Comparison of ENCODE assay signal across 9 cellular contexts in genomic region chr7:111092406-111093160, GRCh38. TPM values are rescaled to one million over a fixed set of nuclear protein-coding genes. Genes with fewer than 3 reads are reported as not detected.
A peak's percentile ranks its signal among the peaks of the same experiment; 100 is the strongest.
DNase-seq lines count a peak whose midpoint lies in the region; ATAC-seq and TF ChIP-seq lines count a peak whose summit lies in the region.
"Had no signal": no experiment of that assay in that cellular context is flagged by ENCODE, and none has a peak within 500 bp of the region (broad histone marks: within the 10 kb centered on the region; RNA-seq: fewer than 3 reads in every experiment).

No MANE protein-coding gene starts in this region.

- H3K4me1 Mint-ChIP-seq in CD8-positive, alpha-beta memory T cell: peaks cover 18 to 56% (median 46%) of the 10 kb centered on the region in 3 donors
- peaks cover 39% of the 10 kb centered on the region for H3K4me1 Mint-ChIP-seq in glutamatergic neuron (ENCODE audit: low read depth, unreplicated experiment)

- H3K4me1 ChIP-seq in CD8-positive, alpha-beta memory T cell (ENCODE audit: insufficient read depth, low read length): peaks cover 26% of the 10 kb centered on the region

- TF ChIP-seq CTCF in glutamatergic neuron (IDR thresholded peaks at IDR 0.05; ENCODE audit: partially characterized antibody, unreplicated experiment): no peak

- H3K4me3 Mint-ChIP-seq in CD8-positive, alpha-beta memory T cell: peak overlapping the region; percentile 27 to 92 (median 77)
- H3K4me3 Mint-ChIP-seq in glutamatergic neuron (ENCODE audit: unreplicated experiment): peak overlapping the region; percentile 82

- ATAC-seq in GM21529 (IDR thresholded peaks at IDR 0.05; ENCODE audit: unreplicated experiment) (peak; percentile 56), GM18505 (IDR thresholded peaks at IDR 0.05; ENCODE audit: unreplicated experiment) (no peak)

- no peaks in the 10 kb centered on the region for H3K9me3 Mint-ChIP-seq in CD8-positive, alpha-beta memory T cell
- peaks cover 6% of the 10 kb centered on the region for H3K9me3 Mint-ChIP-seq in glutamatergic neuron (ENCODE audit: unreplicated experiment)

- CTCF ChIA-PET in CD8-positive, alpha-beta memory T cell (lab: Charles Lee): interaction anchor here (1.6 kb wide), 1 partner anchor 9 kb away, joined by 5 read pairs; no protein-coding TSS in a partner anchor

- no peaks in the 10 kb centered on the region for H3K27me3 ChIP-seq in CD8-positive, alpha-beta memory T cell (ENCODE audit: insufficient read depth, low read length, poor library complexity, severe bottlenecking)

- peaks cover 0 to 34% (median 0%) of the 10 kb centered on the region in 3 donors for H3K36me3 Mint-ChIP-seq in CD8-positive, alpha-beta memory T cell
- no peaks in the 10 kb centered on the region for H3K36me3 Mint-ChIP-seq in glutamatergic neuron (ENCODE audit: unreplicated experiment)

- POLR2A ChIA-PET in CD8-positive, alpha-beta memory T cell (lab: Charles Lee): interaction anchor here (0.6 to 0.8 kb wide), 3 partner anchors 9 to 16 kb away, joined by 3 to 4 read pairs (median 3); no protein-coding TSS in a partner anchor

- H3K27ac ChIP-seq in CD8-positive, alpha-beta memory T cell (ENCODE audit: low read depth, low read length): no peak overlapping the region

- H3K4me3 ChIP-seq in CD8-positive, alpha-beta memory T cell (ENCODE audit: low read length): peak overlapping the region; percentile 16

- H3K27me3 Mint-ChIP-seq in CD8-positive, alpha-beta memory T cell: peaks cover 0 to 1% of the 10 kb centered on the region in 2 donors
- H3K27me3 Mint-ChIP-seq in glutamatergic neuron (ENCODE audit: unreplicated experiment): peaks cover 4% of the 10 kb centered on the region

- no peaks in the 10 kb centered on the region for H3K9me3 ChIP-seq in CD8-positive, alpha-beta memory T cell (ENCODE audit: low read length)

- no peaks in the 10 kb centered on the region for H3K36me3 ChIP-seq in CD8-positive, alpha-beta memory T cell (ENCODE audit: insufficient read depth, low read length)

- no peak for TF ChIP-seq POLR2A in GM18505 (IDR thresholded peaks at IDR 0.05; ENCODE audit: borderline replicate concordance, extremely low read depth, insufficient read depth, insufficient read length)

- H3K27ac Mint-ChIP-seq in CD8-positive, alpha-beta memory T cell: peak overlapping the region in 3 of 8 donors; percentile 21 to 91 (median 62)
- H3K27ac Mint-ChIP-seq in glutamatergic neuron (ENCODE audit: unreplicated experiment): peak overlapping the region; percentile 86

- no peak for DNase-seq in CD8-positive, alpha-beta memory T cell
- DNase-seq in NCI-H2107 treated with DMSO at 0.1 percent for 48 hours (lab: John Stamatoyannopoulos, UW; ENCODE audit: unreplicated experiment): peak; percentile 94
- DNase-seq in glutamatergic neuron: no peak
- no peak for DNase-seq in stimulated activated CD4-positive, alpha-beta T cell treated with anti-CD3 and anti-CD28 coated beads, Interleukin-15, amount 100 ng/mL, for 24 hours
- no peak for DNase-seq in activated effector memory CD4-positive, alpha-beta T cell treated with Interleukin-2 at 50 U/mL for 16 hours
- no peak for DNase-seq in Ammon's horn (ENCODE audit: low spot score)

RNA-seq across cellular contexts. Expression of gene LRRN3, which starts 1.7 kb away (rescaled TPM):
- total RNA-seq in CD8-positive, alpha-beta memory T cell: 100 to 1,000 TPM in 1 of 2 experiments, 10 to 100 TPM in 1; 91.4 to 101 TPM
- polyA plus RNA-seq in CD8-positive, alpha-beta memory T cell: 18.8 TPM
- total RNA-seq in glutamatergic neuron (ENCODE audit: unreplicated experiment): 6.3 TPM
- total RNA-seq: pulmonary artery endothelial cell had no signal

Comparison
In these comparisons a context has a peak if more than half of its experiments do, and no peak if none do; other contexts are left out.
1. RNA of gene LRRN3, which starts 1.7 kb away (total RNA-seq): 91.4 to 101 TPM in CD8-positive, alpha-beta memory T cell; 6.3 TPM in glutamatergic neuron (single experiment); every median in the first group is over 10 times any median in the second.